In genomic region chr10:106577266-106577665, GRCh38 we compare ENCODE assay signal across 16 cellular contexts.
DNase-seq lines count a peak whose midpoint lies in the region; ATAC-seq and TF ChIP-seq lines count a peak whose summit lies in the region.
"Had no signal": no experiment of that assay in that cellular context is flagged by ENCODE, and none has a peak within 500 bp of the region (broad histone marks: within the 10 kb centered on the region; RNA-seq: fewer than 3 reads in every experiment).

No MANE protein-coding gene starts in this region.

- no peaks in the 10 kb centered on the region for H3K36me3 ChIP-seq in RWPE2 (ENCODE audit: low read depth)
- H3K36me3 ChIP-seq: ascending aorta had no signal

- intact Hi-C loops in cardiac septum (cut with DNase I): no loop called here

- H3K4me3 ChIP-seq in RWPE2 (ENCODE audit: severe bottlenecking): no peak overlapping the region
- H3K4me3 ChIP-seq: ascending aorta had no signal

- DNase-seq in HT1080 (ENCODE audit: low read depth) (peak; percentile 76), RWPE2 (ENCODE audit: low spot score) (peak; percentile 84), epithelial cell of prostate (ENCODE audit: low read depth, low spot score) (peak; percentile 27), putamen (ENCODE audit: low spot score) (peak; percentile 59), cardiac septum (ENCODE audit: low spot score) (no peak), cerebellar nuclear complex (lab: John Stamatoyannopoulos, UW) (no peak)
- DNase-seq in stimulated activated CD4-positive, alpha-beta T cell treated with anti-CD3 and anti-CD28 coated beads, Interleukin-4, amount 100 ng/mL, for 4 hours: no peak
- no peak for DNase-seq in central memory CD4-positive, alpha-beta T cell
- DNase-seq: activated CD4-positive, alpha-beta T cell treated with anti-CD3 and anti-CD28 coated beads, Interleukin-2, amount 10 ng/mL, durations not matched to agents 7 days and 5 days; CD4-positive, CD25-positive, alpha-beta regulatory T cell; hippocampal formation; occipital lobe; stimulated activated CD4-positive, alpha-beta T cell treated with anti-CD3 and anti-CD28 coated beads, Interleukin-12 subunit alpha, Interleukin-12 subunit beta, amount 100 ng/mL, for 4 hours; T-helper 17 cell had no signal

- no peaks in the 10 kb centered on the region for H3K27me3 ChIP-seq in RWPE2 (ENCODE audit: insufficient read depth, poor library complexity, severe bottlenecking)
- H3K27me3 ChIP-seq: ascending aorta had no signal

- peak; percentile 77 for ATAC-seq in RWPE2 (ENCODE audit: low read depth)
- ATAC-seq: T-helper 17 cell had no signal

- H3K27ac ChIP-seq in RWPE2 (ENCODE audit: poor library complexity, severe bottlenecking) (peak overlapping the region; percentile 74), epithelial cell of prostate (no peak overlapping the region)
- H3K27ac ChIP-seq: ascending aorta, KMS-11 had no signal

- no peak for TF ChIP-seq CTCF in RWPE2 (IDR thresholded peaks at IDR 0.05; ENCODE audit: poor library complexity, severe bottlenecking)

- H3K4me1 ChIP-seq in RWPE2 (ENCODE audit: insufficient read depth, poor library complexity, severe bottlenecking): peaks cover 28% of the 10 kb centered on the region
- H3K4me1 ChIP-seq: ascending aorta had no signal

- no peaks in the 10 kb centered on the region for H3K9me3 ChIP-seq in RWPE2 (ENCODE audit: severe bottlenecking)
- H3K9me3 ChIP-seq: ascending aorta had no signal

Comparison
In these comparisons a context has a peak if more than half of its experiments do, and no peak if none do; other contexts are left out.
1. DNase-seq: peak in HT1080 (single experiment), RWPE2 (single experiment), epithelial cell of prostate (single experiment) and putamen (single experiment); none in stimulated activated CD4-positive, alpha-beta T cell treated with anti-CD3 and anti-CD28 coated beads, Interleukin-4, amount 100 ng/mL, for 4 hours (0 of 2), central memory CD4-positive, alpha-beta T cell (single experiment), cardiac septum (single experiment) and cerebellar nuclear complex (0 of 2).